Comparison of ENCODE assay signal across 8 cellular contexts in genomic region chrX:132023896-132024386, GRCh38.
A peak's percentile ranks its signal among the peaks of the same experiment; 100 is the strongest.
DNase-seq lines count a peak whose midpoint lies in the region; ATAC-seq lines count a peak whose summit lies in the region.

No MANE protein-coding gene starts in this region.

- ATAC-seq in HG03025 (IDR thresholded peaks at IDR 0.05; ENCODE audit: low FRiP score, unreplicated experiment), result peak; percentile 62

- H3K9me3 Mint-ChIP-seq in activated naive CD8-positive, alpha-beta T cell (ENCODE audit: low read depth), result no peaks in the 10 kb centered on the region

- H3K36me3 Mint-ChIP-seq in activated naive CD8-positive, alpha-beta T cell, result peaks cover 7% of the 10 kb centered on the region

- peak overlapping the region; percentile 88 for H3K27ac Mint-ChIP-seq in activated naive CD8-positive, alpha-beta T cell

- peaks cover 47% of the 10 kb centered on the region for H3K4me1 Mint-ChIP-seq in activated naive CD8-positive, alpha-beta T cell (ENCODE audit: low read depth)

- H3K4me3 Mint-ChIP-seq in activated naive CD8-positive, alpha-beta T cell, result peak overlapping the region; percentile 94

- H3K4me3 ChIP-seq in iPS-11a (ENCODE audit: low read depth, low read length), result peak overlapping the region; percentile 74

- peak; percentile 36 to 69 for DNase-seq in NCI-H2081 (lab: John Stamatoyannopoulos, UW)
- DNase-seq in NCI-H2081 treated with DMSO at 0.1 percent for 48 hours (lab: John Stamatoyannopoulos, UW), result no peak
- DNase-seq in SIG-M5 treated with dmso at 0.1 percent for 504 hours (lab: John Stamatoyannopoulos, UW; ENCODE audit: unreplicated experiment), result peak; percentile 39
- DNase-seq in stimulated activated CD4-positive, alpha-beta T cell treated with anti-CD3 and anti-CD28 coated beads, Interleukin-12 subunit alpha, Interleukin-12 subunit beta, amount 100 ng/mL, for 48 hours (ENCODE audit: low read depth in 2 of 3, low spot score in 1 of 3), result peak; percentile 41 to 53 (median 47)
- no peak for DNase-seq in NCI-H1092 treated with DMSO at 0.1 percent for 48 hours (lab: John Stamatoyannopoulos, UW)

- no peaks in the 10 kb centered on the region for H3K27me3 Mint-ChIP-seq in activated naive CD8-positive, alpha-beta T cell

Comparison
In these comparisons a context has a peak if more than half of its experiments do, and no peak if none do; other contexts are left out.
1. DNase-seq: peak in NCI-H2081 (2 of 2), SIG-M5 treated with dmso at 0.1 percent for 504 hours (single experiment) and stimulated activated CD4-positive, alpha-beta T cell treated with anti-CD3 and anti-CD28 coated beads, Interleukin-12 subunit alpha, Interleukin-12 subunit beta, amount 100 ng/mL, for 48 hours (3 of 3); none in NCI-H2081 treated with DMSO at 0.1 percent for 48 hours (single experiment) and NCI-H1092 treated with DMSO at 0.1 percent for 48 hours (single experiment).